ENCODE assay signal across 8 cellular contexts in genomic region chr3:142180761-142181362, GRCh38.
DNase-seq lines count a peak whose midpoint lies in the region; ATAC-seq and TF ChIP-seq lines count a peak whose summit lies in the region.

No MANE protein-coding gene starts in this region.

- no peak for ATAC-seq in GM18909 (IDR thresholded peaks at IDR 0.05; ENCODE audit: poor library complexity, unreplicated experiment)

- peak; percentile 59 for TF ChIP-seq CTCF in NB4 (IDR thresholded peaks at IDR 0.05; ENCODE audit: low read depth, low read length)

- no peak for TF ChIP-seq POLR2A in NB4 (IDR thresholded peaks at IDR 0.05; ENCODE audit: extremely low read depth, insufficient read length)

- peak; percentile 6 for DNase-seq in stimulated activated CD4-positive, alpha-beta T cell treated with anti-CD3 and anti-CD28 coated beads, Interleukin-1b, Interleukin-23, amount 100 ng/mL, for 48 hours
- no peak for DNase-seq in stimulated activated CD4-positive, alpha-beta T cell treated with anti-CD3 and anti-CD28 coated beads, Interleukin-12 subunit alpha, Interleukin-12 subunit beta, amount 100 ng/mL, for 4 hours
- DNase-seq in NB4 (ENCODE audit: low read depth) (peak; percentile 52), amniotic epithelial cell (ENCODE audit: low read depth) (peak; percentile 44), islet precursor cell (peak; percentile 59), stromal cell of bone marrow (ENCODE audit: low read depth) (peak; percentile 11), NCI-H187 treated with DMSO at 0.1 percent for 48 hours (lab: John Stamatoyannopoulos, UW) (no peak)

- no peak overlapping the region for H3K4me3 ChIP-seq in NB4 (ENCODE audit: low read depth, low read length)

Comparison
In these comparisons a context has a peak if more than half of its experiments do, and no peak if none do; other contexts are left out.
1. DNase-seq: peak in stimulated activated CD4-positive, alpha-beta T cell treated with anti-CD3 and anti-CD28 coated beads, Interleukin-1b, Interleukin-23, amount 100 ng/mL, for 48 hours (single experiment), NB4 (single experiment), amniotic epithelial cell (single experiment), islet precursor cell (single experiment) and stromal cell of bone marrow (single experiment); none in stimulated activated CD4-positive, alpha-beta T cell treated with anti-CD3 and anti-CD28 coated beads, Interleukin-12 subunit alpha, Interleukin-12 subunit beta, amount 100 ng/mL, for 4 hours (single experiment) and NCI-H187 treated with DMSO at 0.1 percent for 48 hours (single experiment).